2 cellular contexts compared by ENCODE assay signal in genomic region chr11:74312321-74312720, GRCh38.
TF ChIP-seq lines count a peak whose summit lies in the region.

No MANE protein-coding gene starts in this region.

TF ChIP-seq in K562, 482 proteins besides CTCF, POLR2A, EP300 and RAD21:
- TF ChIP-seq ZNF311 (CRISPR knock-in tag; IDR thresholded peaks at IDR 0.05) (no peak), CEBPB (tag; IDR thresholded peaks at IDR 0.05) (peak; percentile 45; the same call in 1 of the 2 replicates), CEBPG (CRISPR knock-in tag; IDR thresholded peaks at IDR 0.05) (no peak), CEBPG (tag; conservative IDR thresholded peaks at IDR 0.05 in 1 of 2, IDR thresholded peaks at IDR 0.05 in 1 of 2) (peak in 1 of 2 experiments; percentile 21; a peak in 1 of 4 replicates)

TF ChIP-seq in HepG2, 621 proteins besides CTCF, POLR2A, EP300 and RAD21:
- TF ChIP-seq CEBPB (IDR thresholded peaks at IDR 0.05; ENCODE audit: borderline replicate concordance, low read depth, low read length), result peak; percentile 92
- TF ChIP-seq ZNF747 (CRISPR knock-in tag; IDR thresholded peaks at IDR 0.05; ENCODE audit: borderline replicate concordance), result no peak
- TF ChIP-seq FOXA3 (CRISPR knock-in tag; IDR thresholded peaks at IDR 0.05), result peak; percentile 67; the same call in 1 of the 2 replicates
- no peak for TF ChIP-seq FOXP1 (IDR thresholded peaks at IDR 0.05)
- peak; percentile 40; the same call in 1 of the 2 replicates for TF ChIP-seq FOXP1 (CRISPR knock-in tag; IDR thresholded peaks at IDR 0.05)
- TF ChIP-seq CEBPG (CRISPR knock-in tag; IDR thresholded peaks at IDR 0.05), result peak; percentile 73
- no peak for TF ChIP-seq ZXDC (CRISPR knock-in tag; IDR thresholded peaks at IDR 0.05)
- no peak for TF ChIP-seq PHF8 (CRISPR knock-in tag; IDR thresholded peaks at IDR 0.05)
- TF ChIP-seq FOXA1 (IDR thresholded peaks at IDR 0.05), result no peak
- TF ChIP-seq FOXA1 (CRISPR knock-in tag; IDR thresholded peaks at IDR 0.05), result 0 out of 2 replicates have a peak, but pooled peaks have one; percentile 30
